16 cellular contexts compared by ENCODE assay signal in the genomic region with DNA sequence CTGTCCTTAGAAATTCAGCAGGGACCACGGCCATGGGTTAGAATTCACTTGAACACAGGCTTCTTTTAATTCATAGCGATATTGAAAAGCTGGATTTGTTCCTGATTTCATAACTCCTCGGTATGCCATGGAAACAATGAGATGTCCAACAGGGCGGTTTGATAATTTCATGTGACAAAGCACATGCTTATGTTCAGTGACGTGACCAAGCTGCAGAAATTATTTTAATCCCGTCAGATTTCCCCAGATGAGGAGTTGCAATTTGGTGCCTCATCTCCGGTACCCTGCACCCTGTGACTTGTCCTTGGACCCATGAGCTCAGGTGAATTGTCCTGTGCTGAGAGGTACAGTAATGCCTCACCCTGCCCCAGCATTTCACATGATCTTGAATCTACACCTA.
"Had no signal": no experiment of that assay in that cellular context is flagged by ENCODE, and none has a peak within 500 bp of the region (broad histone marks: within the 10 kb centered on the region; RNA-seq: fewer than 3 reads in every experiment).

No MANE protein-coding gene starts in this region.

- H3K27ac ChIP-seq: coronary artery, heart left ventricle, right atrium auricular region, sigmoid colon, skin epidermis, stomach, thyroid gland, upper lobe of left lung, uterus had no signal

- H3K27me3 ChIP-seq: heart left ventricle, right atrium auricular region, thyroid gland, upper lobe of left lung, uterus had no signal

- H3K9me3 ChIP-seq: heart left ventricle, right atrium auricular region, sigmoid colon, stomach, thyroid gland, upper lobe of left lung, uterus had no signal

- H3K36me3 ChIP-seq: heart left ventricle, right atrium auricular region, sigmoid colon, stomach, thyroid gland, upper lobe of left lung, uterus had no signal

- H3K4me3 ChIP-seq: coronary artery, heart left ventricle, right atrium auricular region, sigmoid colon, skin epidermis, stomach, thyroid gland, upper lobe of left lung, uterus had no signal

- H3K4me1 ChIP-seq: sigmoid colon, stomach, upper lobe of left lung, uterus had no signal

- DNase-seq: effector CD8-positive, alpha-beta T cell; heart left ventricle; hippocampal formation; kidney glomerular epithelial cell; natural killer cell; sigmoid colon; stimulated activated CD4-positive, alpha-beta T cell treated with anti-CD3 and anti-CD28 coated beads, Interleukin-2, amount 100 ng/mL, for 24 hours; stimulated activated CD4-positive, alpha-beta T cell treated with anti-CD3 and anti-CD28 coated beads, Interleukin-4, amount 100 ng/mL, for 4 hours; stimulated activated naive CD4-positive, alpha-beta T cell; stomach; thyroid gland; uterus had no signal
